In the genomic region with DNA sequence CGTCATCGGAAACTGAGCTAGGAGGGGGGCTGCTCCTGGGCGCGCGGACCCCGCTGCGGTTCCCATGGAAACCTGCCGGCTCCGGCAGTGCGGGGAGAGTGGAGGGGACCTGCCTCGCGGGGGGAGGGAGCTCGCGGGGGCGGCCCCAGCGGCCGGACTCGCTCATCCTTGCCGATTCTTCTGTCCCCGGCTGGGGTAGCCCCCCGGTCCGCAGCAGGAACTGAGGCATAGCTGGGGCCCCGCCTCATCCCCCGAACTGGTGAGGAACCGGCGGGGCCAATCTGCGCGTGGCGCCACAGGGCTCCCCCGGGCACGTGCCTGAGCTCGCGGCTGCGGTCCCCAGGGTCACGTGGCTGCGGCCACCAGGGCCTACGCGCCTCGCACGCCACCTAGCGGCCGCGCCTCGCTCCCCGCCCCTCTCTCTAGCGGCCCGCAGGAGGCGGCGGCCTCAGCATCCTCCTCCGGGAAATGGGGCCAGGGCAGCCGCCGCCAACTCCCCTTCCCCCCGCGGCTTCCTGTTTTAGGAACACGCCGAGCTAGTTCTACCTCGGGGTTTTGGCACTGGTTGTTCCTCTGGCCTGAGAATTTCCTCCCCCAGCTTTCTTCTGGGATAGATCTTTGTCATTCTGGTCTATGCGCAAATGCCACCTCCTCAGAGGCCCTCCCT, we compare ENCODE assay signal across 8 cellular contexts. TPM values are rescaled to one million over a fixed set of nuclear protein-coding genes. Genes with fewer than 3 reads are reported as not detected.
DNase-seq lines count a peak whose midpoint lies in the region; TF ChIP-seq lines count a peak whose summit lies in the region.

No MANE protein-coding gene starts in this region.

- H3K9me3 Mint-ChIP-seq in endodermal cell (peaks cover 3% of the 10 kb centered on the region), mesothelial cell of epicardium (no peaks in the 10 kb centered on the region)

- WGBS in endodermal cell (ENCODE audit: insufficient coverage in 1 of 2, insufficient read length in 1 of 2), 2 experiments: 3 to 7% methylated on average over 31 to 58 of the region's 58 CpGs

- H3K4me3 ChIP-seq in HUES48 (ENCODE audit: low read depth, low read length) (peak overlapping the region; percentile 54; the same call in 1 of the 2 replicates), NT2/D1 (ENCODE audit: insufficient read length, low read depth) (peak overlapping the region; percentile 46), endodermal cell (ENCODE audit: low read length) (no peak overlapping the region)

- H3K27me3 Mint-ChIP-seq in endodermal cell (ENCODE audit: insufficient read depth) (peaks cover 52% of the 10 kb centered on the region), mesothelial cell of epicardium (ENCODE audit: low read depth) (peaks cover 50% of the 10 kb centered on the region)

- H3K4me1 ChIP-seq in HUES48 (ENCODE audit: control insufficient read depth, insufficient read depth, low read length): peaks cover 4% of the 10 kb centered on the region; the same call in 1 of the 2 replicates
- H3K4me1 ChIP-seq in NT2/D1 (ENCODE audit: insufficient read depth, insufficient read length): peaks cover 16% of the 10 kb centered on the region
- H3K4me1 ChIP-seq in endodermal cell (ENCODE audit: control insufficient read depth, insufficient read depth, low read length): no peaks in the 10 kb centered on the region

- H3K9me3 ChIP-seq in HUES48 (ENCODE audit: control insufficient read depth, insufficient read depth, low read length) (no peaks in the 10 kb centered on the region), NT2/D1 (ENCODE audit: insufficient read depth, low read length) (no peaks in the 10 kb centered on the region), endodermal cell (ENCODE audit: control insufficient read depth, low read length) (no peaks in the 10 kb centered on the region)

- H3K27me3 ChIP-seq in HUES48 (ENCODE audit: control insufficient read depth, insufficient read depth, low read length) (peaks cover 28% of the 10 kb centered on the region), NT2/D1 (ENCODE audit: insufficient read depth, insufficient read length) (peaks cover 31% of the 10 kb centered on the region), endodermal cell (ENCODE audit: control insufficient read depth, insufficient read depth, low read length, poor library complexity, severe bottlenecking) (peaks cover 57% of the 10 kb centered on the region)

- peak; percentile 76 for DNase-seq in CMK (ENCODE audit: low read depth)
- DNase-seq in GM20000 (ENCODE audit: low spot score): peak; percentile 98
- DNase-seq in NT2/D1 (ENCODE audit: low read depth, low spot score): no peak
- peak; percentile 65 for DNase-seq in activated CD8-positive, alpha-beta memory T cell treated with anti-CD3 and anti-CD28 coated beads, Interleukin-2, amount 50 U/mL, for 24 hours (ENCODE audit: extremely low read depth)
- peak; percentile 90 for DNase-seq in endodermal cell
- DNase-seq in mesothelial cell of epicardium (ENCODE audit: low spot score in 2 of 2, unreplicated experiment in 2 of 2): peak; percentile 57 to 76
- peak; percentile 76 for DNase-seq in stimulated activated CD8-positive, alpha-beta memory T cell treated with anti-CD3 and anti-CD28 coated beads, Interleukin-4, amount 100 ng/mL, for 24 hours (ENCODE audit: low read depth)

- H3K9ac ChIP-seq in HUES48 (ENCODE audit: low read depth, low read length) (no peak overlapping the region), NT2/D1 (ENCODE audit: insufficient read length, low read depth) (peak overlapping the region; percentile 64), endodermal cell (ENCODE audit: extremely low read depth, low read length, poor library complexity, severe bottlenecking) (no peak overlapping the region)

- H3K36me3 ChIP-seq in HUES48 (ENCODE audit: control insufficient read depth, insufficient read depth, low read length): no peaks in the 10 kb centered on the region
- peaks cover 6% of the 10 kb centered on the region for H3K36me3 ChIP-seq in NT2/D1 (ENCODE audit: insufficient read depth, insufficient read length, low read length)
- no peaks in the 10 kb centered on the region for H3K36me3 ChIP-seq in endodermal cell (ENCODE audit: control insufficient read depth, insufficient read depth, low read length)

- H3K27ac ChIP-seq in HUES48 (ENCODE audit: low read depth, low read length) (no peak overlapping the region), endodermal cell (ENCODE audit: low read depth, low read length) (no peak overlapping the region)

- H3K36me3 Mint-ChIP-seq in endodermal cell (ENCODE audit: low read depth): peaks cover 12% of the 10 kb centered on the region
- peaks cover 10% of the 10 kb centered on the region for H3K36me3 Mint-ChIP-seq in mesothelial cell of epicardium

- H3K4me1 Mint-ChIP-seq in endodermal cell: no peaks in the 10 kb centered on the region
- peaks cover 10% of the 10 kb centered on the region for H3K4me1 Mint-ChIP-seq in mesothelial cell of epicardium

- H3K27ac Mint-ChIP-seq in endodermal cell: no peak overlapping the region
- no peak overlapping the region for H3K27ac Mint-ChIP-seq in mesothelial cell of epicardium

- H3K4me3 Mint-ChIP-seq in endodermal cell (no peak overlapping the region), mesothelial cell of epicardium (peak overlapping the region; percentile 47)

- peak; percentile 99 for TF ChIP-seq CTCF in GM20000 (IDR thresholded peaks at IDR 0.05; ENCODE audit: extremely low read depth, missing control alignments)
- TF ChIP-seq CTCF in endodermal cell (conservative IDR thresholded peaks at IDR 0.05): peak; percentile 90
- peak; percentile 87 for TF ChIP-seq CTCF in mesothelial cell of epicardium (IDR thresholded peaks at IDR 0.05; ENCODE audit: unreplicated experiment)

RNA-seq across cellular contexts. Expression of gene ELAVL3, which starts 1.7 kb away (rescaled TPM):
- total RNA-seq in endodermal cell (under 1 TPM in 1 of 2 donors, not detected in 1; 0.55 TPM), mesothelial cell of epicardium (0.07 to 0.63 TPM in 2 of 3 replicates, not detected in the other)
- 42.1 TPM for polyA plus RNA-seq in endodermal cell (2013, experiment 1 of 2)
- polyA plus RNA-seq in endodermal cell (2013, experiment 2 of 2): 37.5 TPM

RNA-seq across cellular contexts. Expression of gene ZNF653, which starts 23.1 kb away (rescaled TPM):
- total RNA-seq in endodermal cell (10 to 100 TPM; 12.3 to 12.6 TPM), mesothelial cell of epicardium (13.9 to 16.5 TPM (median 15.4 TPM) in 3 replicates)
- polyA plus RNA-seq in endodermal cell (2013, experiment 1 of 2): 11.9 TPM
- 10.4 TPM for polyA plus RNA-seq in endodermal cell (2013, experiment 2 of 2)

RNA-seq across cellular contexts. Expression of gene ECSIT, which starts 46.4 kb away (rescaled TPM):
- total RNA-seq in endodermal cell: 10 to 100 TPM; 24.7 to 26.2 TPM
- 39.6 TPM for polyA plus RNA-seq in endodermal cell (2013, experiment 1 of 2)
- polyA plus RNA-seq in endodermal cell (2013, experiment 2 of 2): 30.5 TPM
- total RNA-seq in mesothelial cell of epicardium: 32.1 to 34.4 TPM (median 32.2 TPM) in 3 replicates

RNA-seq across cellular contexts. Expression of gene PRKCSH, which starts 47.1 kb away (rescaled TPM):
- total RNA-seq in endodermal cell: 100 to 1,000 TPM; 454 to 459 TPM
- polyA plus RNA-seq in endodermal cell (2013, experiment 1 of 2): 423 TPM
- 371 TPM for polyA plus RNA-seq in endodermal cell (2013, experiment 2 of 2)
- 381 to 396 TPM (median 385 TPM) in 3 replicates for total RNA-seq in mesothelial cell of epicardium

RNA-seq across cellular contexts. Expression of gene ODAD3, which starts 47.6 kb away (rescaled TPM):
- 1 to 10 TPM in 1 of 2 donors, under 1 TPM in 1; 0.88 to 2.4 TPM for total RNA-seq in endodermal cell
- polyA plus RNA-seq in endodermal cell (2013, experiment 1 of 2): 1.5 TPM
- 1.9 TPM for polyA plus RNA-seq in endodermal cell (2013, experiment 2 of 2)
- 0.95 to 1.7 TPM (median 1.4 TPM) in 3 replicates for total RNA-seq in mesothelial cell of epicardium
